ENCODE assay signal across 28 cellular contexts in the genomic region with DNA sequence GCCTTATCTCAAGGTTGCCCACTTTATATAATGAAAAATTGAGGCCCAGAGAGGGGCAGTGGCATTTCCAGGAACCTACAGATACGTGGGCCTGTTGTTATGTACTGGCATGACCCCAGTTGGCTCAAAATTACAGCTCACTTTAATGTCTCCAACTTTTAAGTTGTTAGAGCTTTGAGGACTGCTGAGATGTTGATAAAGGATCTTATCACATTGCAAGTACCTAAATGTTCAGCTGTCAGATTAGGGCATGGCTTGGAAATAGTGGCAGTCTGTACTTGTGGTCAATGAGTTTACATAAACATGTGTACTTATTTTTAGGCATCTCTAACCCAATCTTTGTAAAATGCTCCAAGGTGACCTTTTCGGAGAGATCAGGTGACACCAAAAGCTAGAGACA.
"Had no signal": no experiment of that assay in that cellular context is flagged by ENCODE, and none has a peak within 500 bp of the region (broad histone marks: within the 10 kb centered on the region; RNA-seq: fewer than 3 reads in every experiment).

No MANE protein-coding gene starts in this region.

- H3K27ac ChIP-seq: colonic mucosa, epithelial cell of prostate, esophagus muscularis mucosa, foreskin keratinocyte, gastroesophageal sphincter, heart left ventricle, hepatocyte, psoas muscle, right lobe of liver, suprapubic skin had no signal

- FAIRE-seq: kidney had no signal

- H3K27me3 ChIP-seq: colonic mucosa, esophagus muscularis mucosa, gastroesophageal sphincter, heart left ventricle, hepatocyte, right lobe of liver, suprapubic skin had no signal

- H3K4me2 ChIP-seq: hepatocyte, smooth muscle cell had no signal

- H3K4me3 ChIP-seq: colonic mucosa, esophagus muscularis mucosa, gastroesophageal sphincter, heart left ventricle, hepatocyte, psoas muscle, right lobe of liver, smooth muscle cell, suprapubic skin had no signal

- H3K9me3 ChIP-seq: colonic mucosa, esophagus muscularis mucosa, gastroesophageal sphincter, heart left ventricle, psoas muscle, right lobe of liver, suprapubic skin had no signal

- H3K36me3 ChIP-seq: colonic mucosa, right lobe of liver had no signal

- DNase-seq: colonic mucosa; effector CD8-positive, alpha-beta T cell; foreskin keratinocyte; heart left ventricle; kidney; mammary epithelial cell; mesendoderm; midbrain; naive thymus-derived CD8-positive, alpha-beta T cell; nucleus accumbens; posterior cingulate gyrus; psoas muscle; retina; right lobe of liver; stimulated activated CD4-positive, alpha-beta T cell treated with anti-CD3 and anti-CD28 coated beads, Interleukin-12 subunit alpha, Interleukin-12 subunit beta, amount 100 ng/mL, for 4 hours; stimulated activated CD4-positive, alpha-beta T cell treated with anti-CD3 and anti-CD28 coated beads, Interleukin-1b, Interleukin-23, amount 100 ng/mL, for 48 hours; stimulated activated CD4-positive, alpha-beta T cell treated with anti-CD3 and anti-CD28 coated beads, Interleukin-4, amount 100 ng/mL, for 1 hour; stimulated activated CD8-positive, alpha-beta memory T cell treated with anti-CD3 and anti-CD28 coated beads, Interleukin-4, amount 100 ng/mL, for 48 hours; stimulated activated naive CD4-positive, alpha-beta T cell; stimulated activated naive CD8-positive, alpha-beta T cell treated with anti-CD3 and anti-CD28 coated beads, Interleukin-15, amount 100 ng/mL, for 72 hours; trophoblast cell had no signal

- H3K79me2 ChIP-seq: hepatocyte had no signal

- H2AFZ ChIP-seq: hepatocyte had no signal

- H3K4me1 ChIP-seq: colonic mucosa, esophagus muscularis mucosa, foreskin keratinocyte, gastroesophageal sphincter, heart left ventricle, psoas muscle, right lobe of liver, suprapubic skin had no signal

- ATAC-seq: foreskin keratinocyte; gastroesophageal sphincter; heart left ventricle; left lobe of liver; naive thymus-derived CD8-positive, alpha-beta T cell; psoas muscle; right lobe of liver; stimulated activated naive CD8-positive, alpha-beta T cell treated with anti-CD3 and anti-CD28 coated beads, Interleukin-15, amount 100 ng/mL, for 72 hours had no signal
